27 cellular contexts compared by ENCODE assay signal in genomic region chr3:122257951-122258350, GRCh38.
"Had no signal": no experiment of that assay in that cellular context is flagged by ENCODE, and none has a peak within 500 bp of the region (broad histone marks: within the 10 kb centered on the region; RNA-seq: fewer than 3 reads in every experiment).

No MANE protein-coding gene starts in this region.

- H3K9me3 Mint-ChIP-seq: naive thymus-derived CD4-positive, alpha-beta T cell; natural killer cell treated with Interleukin-12 subunit alpha and Interleukin-12 subunit beta and Interleukin-15 and Interleukin-18, amount 100 ng/mL, for 72 hours; nephron progenitor cell; neural crest cell; stimulated activated effector memory CD8-positive, alpha-beta T cell treated with anti-CD3 and anti-CD28 coated beads, Interleukin-12 subunit alpha, Interleukin-12 subunit beta, amount 100 ng/mL, for 72 hours; stimulated activated naive B cell treated with anti-CD40 and anti-IgM and Interleukin-4, amounts not matched to agents 10 μg/mL and 1 μg/mL and 100 μg/mL, for 72 hours; stimulated activated naive CD8-positive, alpha-beta T cell treated with anti-CD3 and anti-CD28 coated beads, Interleukin-15, Interleukin-2, amounts not matched to agents 100 ng/mL and 50 ng/mL, for 24 hours had no signal

- H3K4me3 ChIP-seq: ovary, prostate gland, skin epidermis, smooth muscle cell, spleen, stomach, thoracic aorta, thyroid gland, tibial nerve, upper lobe of left lung, vagina had no signal

- H3K27ac Mint-ChIP-seq: naive thymus-derived CD4-positive, alpha-beta T cell; natural killer cell treated with Interleukin-12 subunit alpha and Interleukin-12 subunit beta and Interleukin-15 and Interleukin-18, amount 100 ng/mL, for 72 hours; nephron progenitor cell; stimulated activated effector memory CD8-positive, alpha-beta T cell treated with anti-CD3 and anti-CD28 coated beads, Interleukin-12 subunit alpha, Interleukin-12 subunit beta, amount 100 ng/mL, for 72 hours; stimulated activated naive CD8-positive, alpha-beta T cell treated with anti-CD3 and anti-CD28 coated beads, Interleukin-15, Interleukin-2, amounts not matched to agents 100 ng/mL and 50 ng/mL, for 24 hours had no signal

- DNase-seq: naive thymus-derived CD4-positive, alpha-beta T cell; nephron progenitor cell; occipital lobe; ovary; right cardiac atrium; spleen; stimulated activated CD4-positive, alpha-beta T cell treated with anti-CD3 and anti-CD28 coated beads, Interleukin-12 subunit alpha, Interleukin-12 subunit beta, amount 100 ng/mL, for 4 hours; stimulated activated CD4-positive, alpha-beta T cell treated with anti-CD3 and anti-CD28 coated beads, Interleukin-1b, Interleukin-23, amount 100 ng/mL, for 48 hours; stimulated activated CD4-positive, alpha-beta T cell treated with anti-CD3 and anti-CD28 coated beads, Interleukin-4, amount 100 ng/mL, for 1 hour; stimulated activated CD4-positive, alpha-beta T cell treated with anti-CD3 and anti-CD28 coated beads, Interleukin-4, amount 100 ng/mL, for 4 hours; stimulated activated naive B cell treated with anti-CD40 and anti-IgM and Interleukin-4, amounts not matched to agents 10 μg/mL and 1 μg/mL and 100 μg/mL, for 72 hours; stimulated activated naive CD4-positive, alpha-beta T cell treated with Interleukin-2 at 50 U/mL for 16 hours; stomach; thyroid gland; trophoblast cell; upper lobe of left lung had no signal

- H3K4me1 ChIP-seq: prostate gland, stomach, thyroid gland, vagina had no signal

- H3K36me3 ChIP-seq: ovary, prostate gland, spleen, stomach, thoracic aorta, thyroid gland, tibial nerve, upper lobe of left lung, vagina had no signal

- H3K27ac ChIP-seq: ovary, prostate gland, skin epidermis, stomach, thoracic aorta, thyroid gland, tibial nerve, upper lobe of left lung, vagina had no signal

- FAIRE-seq: urothelium cell line had no signal

- H3K4me3 Mint-ChIP-seq: naive thymus-derived CD4-positive, alpha-beta T cell; natural killer cell treated with Interleukin-12 subunit alpha and Interleukin-12 subunit beta and Interleukin-15 and Interleukin-18, amount 100 ng/mL, for 72 hours; nephron progenitor cell; neural crest cell; stimulated activated effector memory CD8-positive, alpha-beta T cell treated with anti-CD3 and anti-CD28 coated beads, Interleukin-12 subunit alpha, Interleukin-12 subunit beta, amount 100 ng/mL, for 72 hours; stimulated activated naive B cell treated with anti-CD40 and anti-IgM and Interleukin-4, amounts not matched to agents 10 μg/mL and 1 μg/mL and 100 μg/mL, for 72 hours had no signal

- H3K4me2 ChIP-seq: smooth muscle cell had no signal

- H3K27me3 ChIP-seq: ovary, thyroid gland, tibial nerve, upper lobe of left lung, vagina had no signal

- H3K9me3 ChIP-seq: ovary, prostate gland, spleen, stomach, thoracic aorta, thyroid gland, tibial nerve, upper lobe of left lung, vagina had no signal

- H3K4me1 Mint-ChIP-seq: nephron progenitor cell had no signal

- H3K27me3 Mint-ChIP-seq: stimulated activated naive B cell treated with anti-CD40 and anti-IgM and Interleukin-4, amounts not matched to agents 10 μg/mL and 1 μg/mL and 100 μg/mL, for 72 hours had no signal

- H3K36me3 Mint-ChIP-seq: naive thymus-derived CD4-positive, alpha-beta T cell; natural killer cell treated with Interleukin-12 subunit alpha and Interleukin-12 subunit beta and Interleukin-15 and Interleukin-18, amount 100 ng/mL, for 72 hours; stimulated activated effector memory CD8-positive, alpha-beta T cell treated with anti-CD3 and anti-CD28 coated beads, Interleukin-12 subunit alpha, Interleukin-12 subunit beta, amount 100 ng/mL, for 72 hours; stimulated activated naive B cell treated with anti-CD40 and anti-IgM and Interleukin-4, amounts not matched to agents 10 μg/mL and 1 μg/mL and 100 μg/mL, for 72 hours had no signal
